Comparison of ENCODE assay signal across 1 cellular context in genomic region chr1:54309631-54310366, GRCh38.
TF ChIP-seq lines count a peak whose summit lies in the region.

No MANE protein-coding gene starts in this region.

TF ChIP-seq in H1, 55 proteins besides CTCF, POLR2A, EP300 and RAD21 (continued from another document):
- TF ChIP-seq TBP (IDR thresholded peaks at IDR 0.05; ENCODE audit: low read depth, low read length) (peak; percentile 33; the same call in 1 of the 2 replicates), KDM1A (IDR thresholded peaks at IDR 0.05; ENCODE audit: borderline replicate concordance, low read length) (no peak), POLR2AphosphoS5 (IDR thresholded peaks at IDR 0.05; ENCODE audit: low read depth, low read length) (peak; percentile 51), HDAC2 (IDR thresholded peaks at IDR 0.05; ENCODE audit: borderline replicate concordance in 1 of 2, low read depth in 2 of 2, low read length in 2 of 2) (peak; percentile 23 to 82; a peak in 1 of 4 replicates), RBBP5 (IDR thresholded peaks at IDR 0.05; ENCODE audit: borderline replicate concordance, low read depth, low read length) (no peak; the same call in 1 of the 2 replicates), NANOG (IDR thresholded peaks at IDR 0.05; ENCODE audit: insufficient read depth, low read depth, low read length, poor library complexity, severe bottlenecking) (no peak), CREB1 (IDR thresholded peaks at IDR 0.05) (peak; percentile 57; the same call in 1 of the 2 replicates), CEBPB (IDR thresholded peaks at IDR 0.05; ENCODE audit: low read depth, low read length) (no peak), YY1 (IDR thresholded peaks at IDR 0.05; ENCODE audit: low read depth, low read length) (peak; percentile 49; the same call in 1 of the 2 replicates), MAX (IDR thresholded peaks at IDR 0.05) (no peak)
